ENCODE assay signal across 8 cellular contexts in the genomic region with DNA sequence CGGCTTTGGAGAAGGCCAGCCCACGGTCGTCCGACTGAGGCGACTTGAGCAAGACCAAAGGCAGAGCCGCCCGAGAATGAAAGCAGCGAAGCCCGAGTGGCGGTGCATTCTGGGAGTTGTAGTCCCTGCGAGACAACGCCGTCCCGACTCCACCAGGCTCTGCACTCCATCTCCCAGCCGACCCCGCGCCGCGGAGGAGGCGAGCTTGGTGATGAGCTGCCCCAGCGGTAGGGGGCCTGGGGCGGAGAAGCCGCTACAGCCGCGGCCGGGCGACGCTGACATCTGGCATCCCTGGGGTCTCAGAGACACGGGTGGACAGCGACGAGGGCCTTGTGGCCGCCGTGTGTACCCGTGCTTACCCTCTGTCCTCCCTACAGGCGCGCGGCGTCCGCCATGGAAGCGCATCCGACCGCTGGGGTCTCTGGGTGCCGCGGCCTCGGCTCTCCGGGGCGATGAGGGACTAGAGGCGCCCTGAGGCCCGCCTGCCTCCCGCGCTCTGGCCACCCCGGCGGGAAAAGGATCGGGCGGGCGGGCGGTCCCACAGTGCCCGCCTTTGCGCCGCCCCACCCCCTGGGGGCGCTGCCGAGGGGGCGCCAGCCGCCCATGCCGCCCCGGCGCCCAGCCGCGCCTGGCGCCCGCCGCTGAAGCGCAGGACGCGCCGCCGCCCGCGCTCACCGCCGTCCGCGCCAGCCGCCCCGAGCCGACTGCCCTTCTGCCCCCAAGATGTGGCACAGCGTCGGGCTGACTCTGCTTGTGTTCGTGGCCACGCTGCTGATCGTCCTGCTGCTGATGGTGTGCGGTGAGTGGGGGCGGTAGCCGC. TPM values are rescaled to one million over a fixed set of nuclear protein-coding genes. Genes with fewer than 3 reads are reported as not detected.
DNase-seq lines count a peak whose midpoint lies in the region; ATAC-seq and TF ChIP-seq lines count a peak whose summit lies in the region.

A gene (plus strand): TSS at position 244 of the 820 bp plus-strand sequence. CDS start 480 bp downstream, at position 724.

- BruUV-seq in PC-3 (replicated peaks; lab: Mats Ljungman, UMichigan), result no TSS peak

- H3K4me3 ChIP-seq in Jurkat, Clone E6-1 (ENCODE audit: low read length), result peak within 1 kb of the TSS; percentile 83
- peak within 1 kb of the TSS; percentile 96 for H3K4me3 ChIP-seq in PC-3 (ENCODE audit: low read length)

- TF ChIP-seq CTCF in PC-3 (conservative IDR thresholded peaks at IDR 0.05; ENCODE audit: low read depth, low read length), result peak; percentile 45

- CTCF ChIA-PET in PC-3 (lab: Charles Lee), result no interaction called here

- H3K9me2 ChIP-seq in PC-3 (replicated peaks; ENCODE audit: low read length), result no peaks in the 10 kb centered on the region

- ATAC-seq in GM21619 (IDR thresholded peaks at IDR 0.05; ENCODE audit: unreplicated experiment) (peak; percentile 86), PC-3 (peak; percentile 95)

- peak within 1 kb of the TSS; percentile 69 for H3K27ac ChIP-seq in PC-3 (ENCODE audit: low read length)
- peak within 1 kb of the TSS; percentile 84 for H3K27ac ChIP-seq in epithelial cell of prostate

- peaks cover 47% of the 10 kb centered on the region for H3K79me2 ChIP-seq in PC-3 (ENCODE audit: low read length)

- peak within 1 kb of the TSS; percentile 93 for H3K4me2 ChIP-seq in PC-3 (ENCODE audit: low read length)

- no peaks in the 10 kb centered on the region for H3K9me3 ChIP-seq in PC-3 (ENCODE audit: low read length)

- H2AFZ ChIP-seq in PC-3 (ENCODE audit: low read length), result peak within 1 kb of the TSS; percentile 98

- H3K9ac ChIP-seq in PC-3 (ENCODE audit: low read length), result peak within 1 kb of the TSS; percentile 94

- H3K27me3 ChIP-seq in PC-3 (ENCODE audit: low read length), result no peaks in the 10 kb centered on the region

- intact Hi-C loops in PC-3 (cut with micrococcal nuclease), result loop anchor here (1.0 to 10.0 kb wide), 5 partner anchors 23 to 484 kb away; a partner anchor contains a TSS

- H3K36me3 ChIP-seq in PC-3 (ENCODE audit: low read depth, low read length), result no peaks in the 10 kb centered on the region

- H4K20me1 ChIP-seq in PC-3 (ENCODE audit: low read length), result no peaks in the 10 kb centered on the region

- POLR2A ChIA-PET in PC-3 (lab: Charles Lee; ENCODE audit: unreplicated experiment), result interaction anchor here (0.6 to 1.0 kb wide), 2 partner anchors 82 to 113 kb away, joined by 3 to 4 read pairs; no protein-coding TSS in a partner anchor

- DNase-seq in DMS53 treated with DMSO at 0.1 percent for 48 hours (lab: John Stamatoyannopoulos, UW; ENCODE audit: unreplicated experiment) (peak; percentile 92), PC-3 (peak; percentile 98), activated T-cell treated with anti-CD3 and anti-CD28 coated beads for 48 hours (ENCODE audit: low read depth) (peak; percentile 92), epithelial cell of prostate (ENCODE audit: low read depth, low spot score) (peak; percentile 81), mucosa of gallbladder (ENCODE audit: low spot score) (peak; percentile 98)
- DNase-seq in Jurkat, Clone E6-1 (ENCODE audit: low read depth, low spot score), result peak; percentile 91
- DNase-seq in stimulated activated CD8-positive, alpha-beta memory T cell treated with anti-CD3 and anti-CD28 coated beads, Interleukin-4, amount 100 ng/mL, for 4 hours (ENCODE audit: low read depth in 2 of 2, low spot score in 1 of 2), result peak; percentile 87 to 89

- peaks cover 18% of the 10 kb centered on the region for H3K4me1 ChIP-seq in PC-3 (ENCODE audit: insufficient read depth, low read length)

- H3F3A ChIP-seq in PC-3 (ENCODE audit: low read length, unreplicated experiment), result no peaks in the 10 kb centered on the region

RNA-seq across cellular contexts. Expression of the gene that starts here (rescaled TPM):
- 12.7 TPM for polyA plus RNA-seq in Jurkat, Clone E6-1 (2012; ENCODE audit: insufficient read depth, insufficient read length)
- total RNA-seq in PC-3 (2014; rRNA removed) (7.1 and 9.0 TPM in 2 replicates), mucosa of gallbladder (9.2 TPM)

Comparison
In these comparisons a context has a peak if more than half of its experiments do, and no peak if none do; other contexts are left out.
1. Peak in every context shown above with its lines: DNase-seq, ATAC-seq, H3K4me3 ChIP-seq and H3K27ac ChIP-seq.